9 cellular contexts compared by ENCODE assay signal in genomic region chr10:26367771-26368170, GRCh38.
DNase-seq lines count a peak whose midpoint lies in the region; ATAC-seq and TF ChIP-seq lines count a peak whose summit lies in the region.
"Had no signal": no experiment of that assay in that cellular context is flagged by ENCODE, and none has a peak within 500 bp of the region (broad histone marks: within the 10 kb centered on the region; RNA-seq: fewer than 3 reads in every experiment).

No MANE protein-coding gene starts in this region.

- TF ChIP-seq CTCF in psoas muscle (IDR thresholded peaks at IDR 0.05), result no peak

- no peak overlapping the region for H3K14ac ChIP-seq in mesenchymal stem cell (ENCODE audit: low read length in 2 of 2)

- H3K27ac ChIP-seq in mesenchymal stem cell (ENCODE audit: low read length, poor library complexity, severe bottlenecking), result no peak overlapping the region
- no peak overlapping the region for H3K27ac ChIP-seq in psoas muscle

- H3K27me3 ChIP-seq in MG63 (no peaks in the 10 kb centered on the region), mesenchymal stem cell (ENCODE audit: control insufficient read depth in 1 of 2, insufficient read depth in 1 of 2, low read length in 2 of 2) (no peaks in the 10 kb centered on the region), psoas muscle (ENCODE audit: insufficient read depth in 3 of 3, low read length in 2 of 3) (no peaks in the 10 kb centered on the region)

- no peak overlapping the region for H3K23ac ChIP-seq in mesenchymal stem cell (ENCODE audit: low read length in 2 of 2)

- no peak overlapping the region for H2BK15ac ChIP-seq in mesenchymal stem cell (ENCODE audit: low read depth, poor library complexity, severe bottlenecking)

- no peaks in the 10 kb centered on the region for H3K79me1 ChIP-seq in mesenchymal stem cell (replicated peaks; ENCODE audit: low read length, poor library complexity, severe bottlenecking)

- no peak overlapping the region for H2AFZ ChIP-seq in mesenchymal stem cell (ENCODE audit: low read depth, low read length)

- H4K91ac ChIP-seq in mesenchymal stem cell (ENCODE audit: low read length), result no peak overlapping the region

- H3K36me3 ChIP-seq in MG63 (no peaks in the 10 kb centered on the region), mesenchymal stem cell (ENCODE audit: control insufficient read depth in 1 of 2, insufficient read depth in 2 of 2, low read depth in 1 of 2, low read length in 2 of 2) (no peaks in the 10 kb centered on the region), psoas muscle (ENCODE audit: insufficient read depth in 1 of 2, low read depth in 1 of 2) (no peaks in the 10 kb centered on the region)
- H3K36me3 ChIP-seq: HAP-1 had no signal

- no peak overlapping the region for H3K9ac ChIP-seq in mesenchymal stem cell (ENCODE audit: low read length)

- DNase-seq in ELR (ENCODE audit: low read depth) (peak; percentile 63), MG63 (peak; percentile 22), mesenchymal stem cell (peak; percentile 2), D341Med (ENCODE audit: low spot score) (no peak), psoas muscle (no peak), occipital lobe (lab: John Stamatoyannopoulos, UW) (no peak)
- peak; percentile 8 for DNase-seq in activated T-helper 9 cell treated with anti-CD3 and anti-CD28 coated beads, Interleukin-2, amount 50 U/mL, for 16 hours (ENCODE audit: low read depth)
- DNase-seq in effector CD4-positive, alpha-beta T cell, result no peak

- intact Hi-C loops in psoas muscle (cut with DNase I), result no loop called here

- H3K18ac ChIP-seq in mesenchymal stem cell (ENCODE audit: low read depth in 1 of 2, low read length in 2 of 2), result no peak overlapping the region

- H4K8ac ChIP-seq in mesenchymal stem cell (ENCODE audit: low read length), result no peak overlapping the region

- ATAC-seq in psoas muscle, result no peak

- no peak overlapping the region for H2BK120ac ChIP-seq in mesenchymal stem cell (ENCODE audit: low read depth, low read length)

- no CpG with 5 or more reads among the region's 3 CpGs for WGBS in mesenchymal stem cell
- WGBS in psoas muscle, 3 donors, result 1 to 7% (median 3%) methylated on average over 3 of the region's 3 CpGs

- H3K4me1 ChIP-seq in mesenchymal stem cell (ENCODE audit: control insufficient read depth, insufficient read depth, low read depth, low read length) (no peaks in the 10 kb centered on the region), psoas muscle (no peaks in the 10 kb centered on the region)
- H3K4me1 ChIP-seq: HAP-1 had no signal

- no peak overlapping the region for H2AK5ac ChIP-seq in mesenchymal stem cell (ENCODE audit: low read length, severe bottlenecking)

- no peak overlapping the region for H3K4ac ChIP-seq in mesenchymal stem cell (ENCODE audit: low read depth in 1 of 2, low read length in 2 of 2)

- H3K9me3 ChIP-seq in MG63 (no peaks in the 10 kb centered on the region), mesenchymal stem cell (ENCODE audit: control insufficient read depth, low read length) (no peaks in the 10 kb centered on the region), psoas muscle (no peaks in the 10 kb centered on the region)
- H3K9me3 ChIP-seq: HAP-1 had no signal

- H3K4me2 ChIP-seq in mesenchymal stem cell (ENCODE audit: low read length, poor library complexity, severe bottlenecking), result no peak overlapping the region

- H2BK5ac ChIP-seq in mesenchymal stem cell (ENCODE audit: low read depth, low read length, poor library complexity, severe bottlenecking), result no peak overlapping the region

- H2BK12ac ChIP-seq in mesenchymal stem cell (ENCODE audit: low read length in 2 of 2), result no peak overlapping the region

- H3K4me3 ChIP-seq in MG63 (no peak overlapping the region), mesenchymal stem cell (ENCODE audit: insufficient read depth in 1 of 2, low read depth in 1 of 2, low read length in 2 of 2) (no peak overlapping the region), psoas muscle (no peak overlapping the region)
- H3K4me3 ChIP-seq: HAP-1 had no signal

Comparison
In these comparisons a context has a peak if more than half of its experiments do, and no peak if none do; other contexts are left out.
1. DNase-seq: peak in ELR (single experiment), MG63 (single experiment), activated T-helper 9 cell treated with anti-CD3 and anti-CD28 coated beads, Interleukin-2, amount 50 U/mL, for 16 hours (single experiment) and mesenchymal stem cell (single experiment); none in D341Med (single experiment), psoas muscle (0 of 2), occipital lobe (single experiment) and effector CD4-positive, alpha-beta T cell (single experiment).